16 cellular contexts compared by ENCODE assay signal in genomic region chr9:129183495-129184308, GRCh38. TPM values are rescaled to one million over a fixed set of nuclear protein-coding genes. Genes with fewer than 3 reads are reported as not detected.
A peak's percentile ranks its signal among the peaks of the same experiment; 100 is the strongest.
DNase-seq lines count a peak whose midpoint lies in the region; FAIRE-seq and TF ChIP-seq lines count a peak whose summit lies in the region.
"Had no signal": no experiment of that assay in that cellular context is flagged by ENCODE, and none has a peak within 500 bp of the region (broad histone marks: within the 10 kb centered on the region; RNA-seq: fewer than 3 reads in every experiment).

No MANE protein-coding gene starts in this region.

- H3K36me3 ChIP-seq in endodermal cell (ENCODE audit: control insufficient read depth, insufficient read depth, low read length) (no peaks in the 10 kb centered on the region), osteoblast (ENCODE audit: insufficient read depth, low read length) (no peaks in the 10 kb centered on the region)
- H3K36me3 ChIP-seq: BLaER1 had no signal

- peaks cover 26% of the 10 kb centered on the region for H3K4me1 ChIP-seq in endodermal cell (ENCODE audit: control insufficient read depth, insufficient read depth, low read length)
- H3K4me1 ChIP-seq in osteoblast (ENCODE audit: insufficient read depth, low read length), result no peaks in the 10 kb centered on the region

- peak overlapping the region; percentile 26 for H3K4me3 Mint-ChIP-seq in endodermal cell
- H3K4me3 Mint-ChIP-seq in chondrocyte (ENCODE audit: unreplicated experiment), result no peak overlapping the region
- H3K4me3 Mint-ChIP-seq: stimulated activated naive B cell treated with anti-CD40 and anti-IgM and Interleukin-4, amounts not matched to agents 10 μg/mL and 1 μg/mL and 100 μg/mL, for 72 hours had no signal

- TF ChIP-seq CTCF in endodermal cell (conservative IDR thresholded peaks at IDR 0.05) (no peak), osteoblast (IDR thresholded peaks at IDR 0.05; ENCODE audit: extremely low read depth, low read depth, low read length) (no peak), chondrocyte (IDR thresholded peaks at IDR 0.05) (no peak)

- peaks cover 3% of the 10 kb centered on the region for H4K20me1 ChIP-seq in osteoblast (ENCODE audit: insufficient read depth, low read length)
- H4K20me1 ChIP-seq: BLaER1 had no signal

- no peaks in the 10 kb centered on the region for H3K79me2 ChIP-seq in osteoblast (ENCODE audit: insufficient read depth, low read length)

- H3K9me3 Mint-ChIP-seq in endodermal cell (no peaks in the 10 kb centered on the region), chondrocyte (ENCODE audit: low read depth) (peaks cover 2% of the 10 kb centered on the region)

- TF ChIP-seq POLR2A in H54 (IDR thresholded peaks at IDR 0.05; ENCODE audit: low read depth, low read length), result no peak

- H3K27ac ChIP-seq in endodermal cell (ENCODE audit: low read depth, low read length) (no peak overlapping the region), osteoblast (ENCODE audit: low read depth, low read length) (no peak overlapping the region)
- H3K27ac ChIP-seq: BLaER1 had no signal

- no peak overlapping the region for H2AFZ ChIP-seq in osteoblast (ENCODE audit: low read length)

- 73 to 80% methylated on average over 3 to 8 of the region's 8 CpGs for WGBS in endodermal cell (ENCODE audit: insufficient coverage in 1 of 2, insufficient read length in 1 of 2), 2 experiments

- no peak overlapping the region for H3K4me2 ChIP-seq in osteoblast (ENCODE audit: insufficient read depth, low read length)
- H3K4me2 ChIP-seq: BLaER1 had no signal

- no peak overlapping the region for H3K4me3 ChIP-seq in endodermal cell (ENCODE audit: low read length)
- no peak overlapping the region for H3K4me3 ChIP-seq in osteoblast (ENCODE audit: insufficient read depth, low read length)
- H3K4me3 ChIP-seq: BLaER1 had no signal

- H3K27ac Mint-ChIP-seq in endodermal cell, result peak overlapping the region; percentile 49
- no peak overlapping the region for H3K27ac Mint-ChIP-seq in chondrocyte (ENCODE audit: unreplicated experiment)
- H3K27ac Mint-ChIP-seq: stimulated activated naive B cell treated with anti-CD40 and anti-IgM and Interleukin-4, amounts not matched to agents 10 μg/mL and 1 μg/mL and 100 μg/mL, for 72 hours had no signal

- H3K4me1 Mint-ChIP-seq in endodermal cell (peaks cover 48% of the 10 kb centered on the region), chondrocyte (ENCODE audit: low read depth) (peaks cover 9% of the 10 kb centered on the region)

- H3K27me3 Mint-ChIP-seq in endodermal cell (ENCODE audit: insufficient read depth), result peaks cover 64% of the 10 kb centered on the region
- H3K27me3 Mint-ChIP-seq in chondrocyte (ENCODE audit: low read depth), result no peaks in the 10 kb centered on the region

- no peaks in the 10 kb centered on the region for H3K36me3 Mint-ChIP-seq in endodermal cell (ENCODE audit: low read depth)
- no peaks in the 10 kb centered on the region for H3K36me3 Mint-ChIP-seq in chondrocyte (ENCODE audit: low read depth)
- H3K36me3 Mint-ChIP-seq: stimulated activated naive B cell treated with anti-CD40 and anti-IgM and Interleukin-4, amounts not matched to agents 10 μg/mL and 1 μg/mL and 100 μg/mL, for 72 hours had no signal

- peaks cover 5% of the 10 kb centered on the region for H3K9me3 ChIP-seq in endodermal cell (ENCODE audit: control insufficient read depth, low read length)
- H3K9me3 ChIP-seq in osteoblast (ENCODE audit: low read depth, low read length), result no peaks in the 10 kb centered on the region

- FAIRE-seq in H54 (lab: Jason Lieb, UNC), result no peak
- FAIRE-seq: colon had no signal

- intact Hi-C loops in cardiac septum (cut with DNase I), result no loop called here

- DNase-seq in H54 (ENCODE audit: insufficient read length, low spot score) (peak; percentile 40), RKO (ENCODE audit: low spot score) (peak; percentile 61), endodermal cell (no peak), osteoblast (ENCODE audit: insufficient read length, low spot score, missing footprints) (peak; percentile 35), cerebellar cortex (ENCODE audit: low spot score) (no peak), chondrocyte (ENCODE audit: low spot score) (no peak), cardiac septum (ENCODE audit: low spot score) (no peak)
- DNase-seq in stimulated activated naive CD4-positive, alpha-beta T cell treated with Interleukin-2 at 50 U/mL for 16 hours (lab: John Stamatoyannopoulos, UW), result no peak
- DNase-seq: activated CD4-positive, alpha-beta T cell treated with anti-CD3 and anti-CD28 coated beads for 1 hour; activated T-cell treated with anti-CD3 and anti-CD28 coated beads for 4 hours; DND-41; NCI-H2029 treated with DMSO at 0.1 percent for 48 hours; NCI-H748 treated with DMSO at 0.1 percent for 48 hours; stimulated activated naive B cell treated with anti-CD40 and anti-IgM and Interleukin-4, amounts not matched to agents 10 μg/mL and 1 μg/mL and 100 μg/mL, for 72 hours had no signal

- peaks cover 23% of the 10 kb centered on the region for H3K27me3 ChIP-seq in endodermal cell (ENCODE audit: control insufficient read depth, insufficient read depth, low read length, poor library complexity, severe bottlenecking)
- no peaks in the 10 kb centered on the region for H3K27me3 ChIP-seq in osteoblast (ENCODE audit: insufficient read depth, low read length)
- H3K27me3 ChIP-seq: BLaER1 had no signal

- H3K9ac ChIP-seq in endodermal cell (ENCODE audit: extremely low read depth, low read length, poor library complexity, severe bottlenecking), result no peak overlapping the region
- H3K9ac ChIP-seq: BLaER1 had no signal

RNA-seq across cellular contexts. Expression of gene IER5L, which starts 5.6 kb away (rescaled TPM):
- 1 to 10 TPM; 6.8 to 8.1 TPM for total RNA-seq in endodermal cell
- polyA plus RNA-seq in endodermal cell (2013, experiment 1 of 2), result 48.3 TPM
- 51.1 TPM for polyA plus RNA-seq in endodermal cell (2013, experiment 2 of 2)
- 86.1 and 104 TPM in 2 replicates for total RNA-seq in osteoblast
- total RNA-seq in chondrocyte, result 37.2 to 56.5 TPM (median 38.6 TPM) in 3 replicates
- total RNA-seq in cardiac septum, result 12.6 TPM

Comparison
In these comparisons a context has a peak if more than half of its experiments do, and no peak if none do; other contexts are left out.
1. DNase-seq: peak in H54 (single experiment), RKO (single experiment) and osteoblast (single experiment); none in endodermal cell (single experiment), cerebellar cortex (single experiment), chondrocyte (single experiment), stimulated activated naive CD4-positive, alpha-beta T cell treated with Interleukin-2 at 50 U/mL for 16 hours (single experiment) and cardiac septum (single experiment).